ENCODE assay signal across 1 cellular context in the genomic region with DNA sequence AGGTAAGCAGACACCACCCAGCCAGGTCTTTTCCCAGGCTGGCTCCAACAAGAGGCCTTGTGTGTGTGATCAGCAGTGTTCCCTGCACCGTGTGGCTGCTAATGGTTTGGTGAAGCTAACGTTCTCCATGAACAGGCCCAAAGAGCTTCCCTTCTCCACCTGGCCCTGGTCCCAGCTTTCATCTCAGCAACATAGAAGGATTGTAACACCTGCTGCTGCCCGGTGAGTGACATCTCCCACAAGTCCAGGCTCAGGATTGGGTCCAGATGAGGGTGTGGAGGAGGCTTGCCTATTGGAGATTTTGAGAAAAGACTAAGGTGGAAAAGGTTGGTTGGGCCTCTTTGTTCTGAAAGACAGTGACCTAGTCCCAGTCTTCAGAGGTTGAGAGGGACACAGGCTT.
TF ChIP-seq lines count a peak whose summit lies in the region.

No MANE protein-coding gene starts in this region.

TF ChIP-seq in IMR-90, 13 proteins besides CTCF, POLR2A, EP300 and RAD21:
- TF ChIP-seq CEBPB (IDR thresholded peaks at IDR 0.05; ENCODE audit: low read depth, low read length) (no peak), MAFK (IDR thresholded peaks at IDR 0.05; ENCODE audit: low read depth, low read length) (no peak), MXI1 (IDR thresholded peaks at IDR 0.05; ENCODE audit: borderline replicate concordance, low read depth, low read length) (no peak), CHD1 (IDR thresholded peaks at IDR 0.05; ENCODE audit: low read depth, low read length) (no peak), RCOR1 (IDR thresholded peaks at IDR 0.05; ENCODE audit: insufficient replicate concordance, low read length) (no peak), FOS (IDR thresholded peaks at IDR 0.05; ENCODE audit: low read depth, low read length) (no peak), MAZ (IDR thresholded peaks at IDR 0.05; ENCODE audit: borderline replicate concordance, low read depth, low read length) (no peak), BHLHE40 (IDR thresholded peaks at IDR 0.05; ENCODE audit: low read depth, low read length) (no peak), RFX5 (IDR thresholded peaks at IDR 0.05; ENCODE audit: low read depth, low read length) (no peak), SMC3 (IDR thresholded peaks at IDR 0.05; ENCODE audit: low read depth, low read length) (no peak), NFE2L2 (IDR thresholded peaks at IDR 0.05; ENCODE audit: low read depth, low read length) (no peak)
- TF ChIP-seq, protein P1, sequence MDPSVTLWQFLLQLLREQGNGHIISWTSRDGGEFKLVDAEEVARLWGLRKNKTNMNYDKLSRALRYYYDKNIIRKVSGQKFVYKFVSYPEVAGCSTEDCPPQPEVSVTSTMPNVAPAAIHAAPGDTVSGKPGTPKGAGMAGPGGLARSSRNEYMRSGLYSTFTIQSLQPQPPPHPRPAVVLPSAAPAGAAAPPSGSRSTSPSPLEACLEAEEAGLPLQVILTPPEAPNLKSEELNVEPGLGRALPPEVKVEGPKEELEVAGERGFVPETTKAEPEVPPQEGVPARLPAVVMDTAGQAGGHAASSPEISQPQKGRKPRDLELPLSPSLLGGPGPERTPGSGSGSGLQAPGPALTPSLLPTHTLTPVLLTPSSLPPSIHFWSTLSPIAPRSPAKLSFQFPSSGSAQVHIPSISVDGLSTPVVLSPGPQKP (IDR thresholded peaks at IDR 0.05; ENCODE audit: borderline replicate concordance, low read depth, low read length) = no peak
- TF ChIP-seq, protein P2, sequence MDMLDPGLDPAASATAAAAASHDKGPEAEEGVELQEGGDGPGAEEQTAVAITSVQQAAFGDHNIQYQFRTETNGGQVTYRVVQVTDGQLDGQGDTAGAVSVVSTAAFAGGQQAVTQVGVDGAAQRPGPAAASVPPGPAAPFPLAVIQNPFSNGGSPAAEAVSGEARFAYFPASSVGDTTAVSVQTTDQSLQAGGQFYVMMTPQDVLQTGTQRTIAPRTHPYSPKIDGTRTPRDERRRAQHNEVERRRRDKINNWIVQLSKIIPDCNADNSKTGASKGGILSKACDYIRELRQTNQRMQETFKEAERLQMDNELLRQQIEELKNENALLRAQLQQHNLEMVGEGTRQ (IDR thresholded peaks at IDR 0.05; ENCODE audit: low read depth, low read length) = no peak
